Comparison of ENCODE assay signal across 22 cellular contexts in the genomic region with DNA sequence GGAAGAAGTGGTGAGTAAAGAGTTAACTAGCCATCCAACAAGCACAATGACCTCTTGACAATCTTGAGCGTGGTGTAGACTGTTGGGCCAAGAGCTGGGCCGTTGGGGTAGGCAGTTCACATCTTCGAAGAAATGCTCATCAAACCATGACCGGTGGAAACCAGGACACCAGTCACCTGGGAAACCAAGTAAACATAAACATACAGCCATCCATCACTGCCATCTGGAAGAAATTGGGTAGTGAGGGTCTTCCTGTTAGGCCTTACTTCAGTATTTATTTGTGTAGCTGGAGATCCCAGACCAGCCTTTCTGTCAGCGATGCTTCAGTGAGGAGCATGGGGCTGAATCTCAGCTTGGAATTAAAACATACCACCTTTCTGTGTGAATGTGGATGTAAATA.
"Had no signal": no experiment of that assay in that cellular context is flagged by ENCODE, and none has a peak within 500 bp of the region (broad histone marks: within the 10 kb centered on the region; RNA-seq: fewer than 3 reads in every experiment).

No MANE protein-coding gene starts in this region.

- ATAC-seq: effector memory CD8-positive, alpha-beta T cell; heart right ventricle; left colon; left ventricle myocardium superior; lower lobe of right lung; natural killer cell; pancreas; right lobe of liver; stimulated activated naive B cell treated with anti-CD40 and anti-IgM and Interleukin-4, amounts not matched to agents 10 μg/mL and 1 μg/mL and 100 μg/mL, for 72 hours had no signal

- H3K27me3 ChIP-seq: colonic mucosa, esophagus squamous epithelium, heart right ventricle, neutrophil, pancreas, right lobe of liver, tibial nerve, upper lobe of left lung had no signal

- H3K4me3 ChIP-seq: colonic mucosa, esophagus squamous epithelium, heart right ventricle, lower lobe of right lung, pancreas, right lobe of liver, thoracic aorta, tibial nerve, upper lobe of left lung had no signal

- H3K9me3 ChIP-seq: colonic mucosa, esophagus squamous epithelium, heart right ventricle, lower lobe of right lung, neutrophil, pancreas, right lobe of liver, thoracic aorta, tibial nerve, upper lobe of left lung had no signal

- DNase-seq: colonic mucosa; effector memory CD8-positive, alpha-beta T cell; erythroblast; esophagus squamous epithelium; foreskin melanocyte; glutamatergic neuron; heart right ventricle; hippocampal formation; left colon; left ventricle myocardium superior; lower lobe of right lung; natural killer cell; pancreas; right lobe of liver; small intestine; stimulated activated CD4-positive, alpha-beta T cell treated with anti-CD3 and anti-CD28 coated beads, Interleukin-15, amount 100 ng/mL, for 24 hours; stimulated activated CD4-positive, alpha-beta T cell treated with anti-CD3 and anti-CD28 coated beads, Interleukin-2, amount 100 ng/mL, for 48 hours; stimulated activated naive B cell treated with anti-CD40 and anti-IgM and Interleukin-4, amounts not matched to agents 10 μg/mL and 1 μg/mL and 100 μg/mL, for 72 hours; upper lobe of left lung had no signal

- H3K36me3 ChIP-seq: colonic mucosa, esophagus squamous epithelium, heart right ventricle, lower lobe of right lung, neutrophil, pancreas, thoracic aorta, tibial nerve, upper lobe of left lung had no signal

- H3K27ac ChIP-seq: colonic mucosa, esophagus squamous epithelium, heart right ventricle, lower lobe of right lung, neutrophil, pancreas, right lobe of liver, thoracic aorta, tibial nerve, upper lobe of left lung had no signal

- H3K4me1 ChIP-seq: colonic mucosa, esophagus squamous epithelium, heart right ventricle, lower lobe of right lung, pancreas, right lobe of liver, tibial nerve, upper lobe of left lung had no signal
